1 cellular context compared by ENCODE assay signal in genomic region chr4:85116008-85116407, GRCh38.
TF ChIP-seq lines count a peak whose summit lies in the region.

No MANE protein-coding gene starts in this region.

TF ChIP-seq in GM23338, 12 proteins besides CTCF, POLR2A, EP300 and RAD21 (continued from another document):
- TF ChIP-seq, protein P1, sequence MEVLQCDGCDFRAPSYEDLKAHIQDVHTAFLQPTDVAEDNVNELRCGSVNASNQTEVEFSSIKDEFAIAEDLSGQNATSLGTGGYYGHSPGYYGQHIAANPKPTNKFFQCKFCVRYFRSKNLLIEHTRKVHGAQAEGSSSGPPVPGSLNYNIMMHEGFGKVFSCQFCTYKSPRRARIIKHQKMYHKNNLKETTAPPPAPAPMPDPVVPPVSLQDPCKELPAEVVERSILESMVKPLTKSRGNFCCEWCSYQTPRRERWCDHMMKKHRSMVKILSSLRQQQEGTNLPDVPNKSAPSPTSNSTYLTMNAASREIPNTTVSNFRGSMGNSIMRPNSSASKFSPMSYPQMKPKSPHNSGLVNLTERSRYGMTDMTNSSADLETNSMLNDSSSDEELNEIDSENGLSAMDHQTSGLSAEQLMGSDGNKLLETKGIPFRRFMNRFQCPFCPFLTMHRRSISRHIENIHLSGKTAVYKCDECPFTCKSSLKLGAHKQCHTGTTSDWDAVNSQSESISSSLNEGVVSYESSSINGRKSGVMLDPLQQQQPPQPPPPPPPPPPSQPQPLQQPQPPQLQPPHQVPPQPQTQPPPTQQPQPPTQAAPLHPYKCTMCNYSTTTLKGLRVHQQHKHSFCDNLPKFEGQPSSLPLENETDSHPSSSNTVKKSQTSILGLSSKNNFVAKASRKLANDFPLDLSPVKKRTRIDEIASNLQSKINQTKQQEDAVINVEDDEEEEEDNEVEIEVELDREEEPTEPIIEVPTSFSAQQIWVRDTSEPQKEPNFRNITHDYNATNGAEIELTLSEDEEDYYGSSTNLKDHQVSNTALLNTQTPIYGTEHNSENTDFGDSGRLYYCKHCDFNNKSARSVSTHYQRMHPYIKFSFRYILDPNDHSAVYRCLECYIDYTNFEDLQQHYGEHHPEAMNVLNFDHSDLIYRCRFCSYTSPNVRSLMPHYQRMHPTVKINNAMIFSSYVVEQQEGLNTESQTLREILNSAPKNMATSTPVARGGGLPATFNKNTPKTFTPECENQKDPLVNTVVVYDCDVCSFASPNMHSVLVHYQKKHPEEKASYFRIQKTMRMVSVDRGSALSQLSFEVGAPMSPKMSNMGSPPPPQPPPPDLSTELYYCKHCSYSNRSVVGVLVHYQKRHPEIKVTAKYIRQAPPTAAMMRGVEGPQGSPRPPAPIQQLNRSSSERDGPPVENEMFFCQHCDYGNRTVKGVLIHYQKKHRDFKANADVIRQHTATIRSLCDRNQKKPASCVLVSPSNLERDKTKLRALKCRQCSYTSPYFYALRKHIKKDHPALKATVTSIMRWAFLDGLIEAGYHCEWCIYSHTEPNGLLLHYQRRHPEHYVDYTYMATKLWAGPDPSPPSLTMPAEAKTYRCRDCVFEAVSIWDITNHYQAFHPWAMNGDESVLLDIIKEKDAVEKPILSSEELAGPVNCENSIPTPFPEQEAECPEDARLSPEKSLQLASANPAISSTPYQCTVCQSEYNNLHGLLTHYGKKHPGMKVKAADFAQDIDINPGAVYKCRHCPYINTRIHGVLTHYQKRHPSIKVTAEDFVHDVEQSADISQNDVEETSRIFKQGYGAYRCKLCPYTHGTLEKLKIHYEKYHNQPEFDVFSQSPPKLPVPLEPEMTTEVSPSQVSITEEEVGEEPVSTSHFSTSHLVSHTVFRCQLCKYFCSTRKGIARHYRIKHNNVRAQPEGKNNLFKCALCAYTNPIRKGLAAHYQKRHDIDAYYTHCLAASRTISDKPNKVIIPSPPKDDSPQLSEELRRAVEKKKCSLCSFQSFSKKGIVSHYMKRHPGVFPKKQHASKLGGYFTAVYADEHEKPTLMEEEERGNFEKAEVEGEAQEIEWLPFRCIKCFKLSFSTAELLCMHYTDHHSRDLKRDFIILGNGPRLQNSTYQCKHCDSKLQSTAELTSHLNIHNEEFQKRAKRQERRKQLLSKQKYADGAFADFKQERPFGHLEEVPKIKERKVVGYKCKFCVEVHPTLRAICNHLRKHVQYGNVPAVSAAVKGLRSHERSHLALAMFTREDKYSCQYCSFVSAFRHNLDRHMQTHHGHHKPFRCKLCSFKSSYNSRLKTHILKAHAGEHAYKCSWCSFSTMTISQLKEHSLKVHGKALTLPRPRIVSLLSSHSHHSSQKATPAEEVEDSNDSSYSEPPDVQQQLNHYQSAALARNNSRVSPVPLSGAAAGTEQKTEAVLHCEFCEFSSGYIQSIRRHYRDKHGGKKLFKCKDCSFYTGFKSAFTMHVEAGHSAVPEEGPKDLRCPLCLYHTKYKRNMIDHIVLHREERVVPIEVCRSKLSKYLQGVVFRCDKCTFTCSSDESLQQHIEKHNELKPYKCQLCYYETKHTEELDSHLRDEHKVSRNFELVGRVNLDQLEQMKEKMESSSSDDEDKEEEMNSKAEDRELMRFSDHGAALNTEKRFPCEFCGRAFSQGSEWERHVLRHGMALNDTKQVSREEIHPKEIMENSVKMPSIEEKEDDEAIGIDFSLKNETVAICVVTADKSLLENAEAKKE (CRISPR knock-in tag; IDR thresholded peaks at IDR 0.05): no peak
- no peak for TF ChIP-seq ZNF114 (CRISPR knock-in tag; IDR thresholded peaks at IDR 0.05)
